Comparison of ENCODE assay signal across 9 cellular contexts in genomic region chr10:126598009-126598408, GRCh38.
DNase-seq lines count a peak whose midpoint lies in the region; ATAC-seq, FAIRE-seq and TF ChIP-seq lines count a peak whose summit lies in the region.
"Had no signal": no experiment of that assay in that cellular context is flagged by ENCODE, and none has a peak within 500 bp of the region (broad histone marks: within the 10 kb centered on the region; RNA-seq: fewer than 3 reads in every experiment).

No MANE protein-coding gene starts in this region.

- no peak overlapping the region for H3K27ac Mint-ChIP-seq in Caco-2 (ENCODE audit: unreplicated experiment)

- no peak for FAIRE-seq in bronchial epithelial cell (lab: Jason Lieb, UNC)

- H3K27ac ChIP-seq in tibial nerve, result no peak overlapping the region
- H3K27ac ChIP-seq: SK-N-MC had no signal

- POLR2A ChIA-PET in Caco-2 (lab: Charles Lee), result no interaction called here

- H3K36me3 ChIP-seq in Caco-2 (ENCODE audit: control insufficient read depth, insufficient read depth, low read length) (no peaks in the 10 kb centered on the region), bronchial epithelial cell (ENCODE audit: control insufficient read depth, insufficient read depth, low read length) (no peaks in the 10 kb centered on the region), mucosa of descending colon (ENCODE audit: low read depth) (no peaks in the 10 kb centered on the region), tibial nerve (no peaks in the 10 kb centered on the region)

- 61 to 65% methylated on average over 3 of the region's 3 CpGs for WGBS in tibial nerve, 2 donors

- H3K27me3 ChIP-seq in Caco-2 (replicated peaks; ENCODE audit: control insufficient read depth, insufficient read depth, low read length), result no peaks in the 10 kb centered on the region
- no peaks in the 10 kb centered on the region for H3K27me3 ChIP-seq in bronchial epithelial cell (ENCODE audit: control insufficient read depth, insufficient read depth, low read length)
- H3K27me3 ChIP-seq in tibial nerve, result no peaks in the 10 kb centered on the region

- no peaks in the 10 kb centered on the region for H3K4me1 Mint-ChIP-seq in Caco-2 (ENCODE audit: low read depth, unreplicated experiment)

- peak; percentile 48 to 49 for DNase-seq in Caco-2
- peak; percentile 3 for DNase-seq in NCI-H1092 treated with DMSO at 0.1 percent for 48 hours (lab: John Stamatoyannopoulos, UW)
- peak; percentile 52 for DNase-seq in bronchial epithelial cell (ENCODE audit: low read depth)
- peak in 2 of 3 donors; percentile 50 to 59 for DNase-seq in mucosa of descending colon
- no peak for DNase-seq in tibial nerve (ENCODE audit: low spot score in 2 of 2)
- DNase-seq in activated CD4-positive, alpha-beta T cell treated with anti-CD3 and anti-CD28 coated beads for 1 hour, result no peak

- CTCF ChIA-PET in Caco-2 (lab: Charles Lee), result no interaction called here

- H3K4me3 ChIP-seq in Caco-2 (ENCODE audit: low read depth, low read length) (no peak overlapping the region), bronchial epithelial cell (ENCODE audit: low read depth, low read length) (no peak overlapping the region), mucosa of descending colon (no peak overlapping the region), tibial nerve (no peak overlapping the region)
- H3K4me3 ChIP-seq: SK-N-MC had no signal

- H3K9me3 Mint-ChIP-seq in Caco-2 (ENCODE audit: unreplicated experiment), result no peaks in the 10 kb centered on the region

- intact Hi-C loops in Caco-2 (cut with micrococcal nuclease; ENCODE audit: unreplicated experiment), result loop anchor here (5.0 kb wide), 1 partner anchor 666 kb away; no protein-coding TSS in a partner anchor
- intact Hi-C loops in mucosa of descending colon (cut with DNase I, micrococcal nuclease), result no loop called here

- no TSS peak for BruUV-seq in Caco-2 (replicated peaks; lab: Mats Ljungman, UMichigan)

- no peak for TF ChIP-seq POLR2A in tibial nerve (IDR thresholded peaks at IDR 0.05)

- H3K36me3 Mint-ChIP-seq in Caco-2 (ENCODE audit: insufficient read depth, unreplicated experiment), result no peaks in the 10 kb centered on the region

- no peak for TF ChIP-seq EP300 in tibial nerve (IDR thresholded peaks at IDR 0.05)

- TF ChIP-seq CTCF in Caco-2 (IDR thresholded peaks at IDR 0.05; ENCODE audit: insufficient read depth in 1 of 2, low read depth in 1 of 2, low read length in 1 of 2, severe bottlenecking in 1 of 2, unreplicated experiment in 1 of 2), result peak; percentile 42 to 74
- peak; percentile 65 for TF ChIP-seq CTCF in bronchial epithelial cell (IDR thresholded peaks at IDR 0.05; ENCODE audit: insufficient read depth, low read length, severe bottlenecking)
- TF ChIP-seq CTCF in mucosa of descending colon (IDR thresholded peaks at IDR 0.05), result no peak
- TF ChIP-seq CTCF in tibial nerve (IDR thresholded peaks at IDR 0.05), result peak in 1 of 5 experiments; percentile 12

- no peaks in the 10 kb centered on the region for H3K4me1 ChIP-seq in Caco-2
- H3K4me1 ChIP-seq in mucosa of descending colon (ENCODE audit: low read depth), result no peaks in the 10 kb centered on the region
- H3K4me1 ChIP-seq in tibial nerve, result no peaks in the 10 kb centered on the region

- ATAC-seq in GM18502 (IDR thresholded peaks at IDR 0.05; ENCODE audit: poor library complexity, unreplicated experiment), result peak; percentile 73
- ATAC-seq in mucosa of descending colon, result peak; percentile 74
- no peak for ATAC-seq in GM19351 (IDR thresholded peaks at IDR 0.05; ENCODE audit: unreplicated experiment)

- H3K9me3 ChIP-seq in Caco-2, result no peaks in the 10 kb centered on the region
- H3K9me3 ChIP-seq in mucosa of descending colon, result no peaks in the 10 kb centered on the region
- no peaks in the 10 kb centered on the region for H3K9me3 ChIP-seq in tibial nerve

- no peak overlapping the region for H3K4me3 Mint-ChIP-seq in Caco-2 (ENCODE audit: unreplicated experiment)

- H3K27me3 Mint-ChIP-seq in Caco-2 (ENCODE audit: insufficient read depth, unreplicated experiment), result peaks cover 5% of the 10 kb centered on the region

Comparison
In these comparisons a context has a peak if more than half of its experiments do, and no peak if none do; other contexts are left out.
1. DNase-seq: peak in Caco-2 (2 of 2), NCI-H1092 treated with DMSO at 0.1 percent for 48 hours (single experiment), bronchial epithelial cell (single experiment) and mucosa of descending colon (2 of 3); none in tibial nerve (0 of 2) and activated CD4-positive, alpha-beta T cell treated with anti-CD3 and anti-CD28 coated beads for 1 hour (single experiment).